Comparison of ENCODE assay signal across 1 cellular context in the genomic region with DNA sequence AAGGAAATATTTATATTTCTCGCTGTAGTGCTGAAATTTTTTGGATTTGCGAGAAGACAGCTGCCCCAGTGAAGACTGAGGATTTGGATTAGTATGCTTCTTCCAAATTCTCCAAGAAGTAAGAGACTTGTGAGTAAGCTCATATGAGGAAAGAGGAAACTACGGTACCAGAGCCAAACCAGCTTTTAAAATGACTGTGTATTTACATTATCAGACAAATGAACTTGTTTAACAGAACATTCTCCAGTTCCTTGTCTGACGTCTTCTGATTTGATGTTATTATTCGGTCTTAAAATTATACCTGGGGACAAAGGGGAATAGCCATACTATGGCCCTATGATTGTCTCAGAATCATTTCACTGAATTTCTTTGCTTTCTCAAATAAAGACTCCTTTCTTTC.
TF ChIP-seq lines count a peak whose summit lies in the region.

No MANE protein-coding gene starts in this region.

TF ChIP-seq in IMR-90, 13 proteins besides CTCF, POLR2A, EP300 and RAD21:
- no peak for TF ChIP-seq SMC3 (IDR thresholded peaks at IDR 0.05; ENCODE audit: low read depth, low read length)
- no peak for TF ChIP-seq BHLHE40 (IDR thresholded peaks at IDR 0.05; ENCODE audit: low read depth, low read length)
- TF ChIP-seq RCOR1 (IDR thresholded peaks at IDR 0.05; ENCODE audit: insufficient replicate concordance, low read length): no peak
- no peak for TF ChIP-seq MAZ (IDR thresholded peaks at IDR 0.05; ENCODE audit: borderline replicate concordance, low read depth, low read length)
- no peak for TF ChIP-seq CHD1 (IDR thresholded peaks at IDR 0.05; ENCODE audit: low read depth, low read length)
- TF ChIP-seq CEBPB (IDR thresholded peaks at IDR 0.05; ENCODE audit: low read depth, low read length): no peak
- TF ChIP-seq MAFK (IDR thresholded peaks at IDR 0.05; ENCODE audit: low read depth, low read length): no peak
- no peak for TF ChIP-seq MXI1 (IDR thresholded peaks at IDR 0.05; ENCODE audit: borderline replicate concordance, low read depth, low read length)
- TF ChIP-seq, protein P1, sequence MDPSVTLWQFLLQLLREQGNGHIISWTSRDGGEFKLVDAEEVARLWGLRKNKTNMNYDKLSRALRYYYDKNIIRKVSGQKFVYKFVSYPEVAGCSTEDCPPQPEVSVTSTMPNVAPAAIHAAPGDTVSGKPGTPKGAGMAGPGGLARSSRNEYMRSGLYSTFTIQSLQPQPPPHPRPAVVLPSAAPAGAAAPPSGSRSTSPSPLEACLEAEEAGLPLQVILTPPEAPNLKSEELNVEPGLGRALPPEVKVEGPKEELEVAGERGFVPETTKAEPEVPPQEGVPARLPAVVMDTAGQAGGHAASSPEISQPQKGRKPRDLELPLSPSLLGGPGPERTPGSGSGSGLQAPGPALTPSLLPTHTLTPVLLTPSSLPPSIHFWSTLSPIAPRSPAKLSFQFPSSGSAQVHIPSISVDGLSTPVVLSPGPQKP (IDR thresholded peaks at IDR 0.05; ENCODE audit: borderline replicate concordance, low read depth, low read length): no peak
- TF ChIP-seq RFX5 (IDR thresholded peaks at IDR 0.05; ENCODE audit: low read depth, low read length): no peak
- TF ChIP-seq NFE2L2 (IDR thresholded peaks at IDR 0.05; ENCODE audit: low read depth, low read length): no peak
- no peak for TF ChIP-seq USF2 (IDR thresholded peaks at IDR 0.05; ENCODE audit: low read depth, low read length)
- no peak for TF ChIP-seq FOS (IDR thresholded peaks at IDR 0.05; ENCODE audit: low read depth, low read length)
